ENCODE assay signal across 18 cellular contexts in the genomic region with DNA sequence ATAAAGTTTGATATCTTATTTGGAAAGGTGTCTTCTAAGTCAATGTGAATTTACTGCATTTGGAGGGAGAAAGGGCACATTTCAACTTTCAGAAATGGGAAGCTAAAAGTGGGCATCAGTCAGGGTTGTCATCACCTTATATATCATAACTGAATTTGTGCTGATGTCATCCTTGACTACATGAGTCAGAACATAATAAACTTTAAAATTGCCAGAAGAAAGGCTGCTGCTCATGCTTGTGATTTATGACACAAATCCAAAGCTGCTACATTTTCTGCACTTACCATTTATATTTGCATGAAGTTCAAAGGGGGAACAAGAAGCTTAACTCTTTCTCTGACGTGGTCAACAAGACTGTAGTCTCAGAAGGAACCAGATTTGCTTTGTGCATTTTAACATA.
"Had no signal": no experiment of that assay in that cellular context is flagged by ENCODE, and none has a peak within 500 bp of the region (broad histone marks: within the 10 kb centered on the region; RNA-seq: fewer than 3 reads in every experiment).

No MANE protein-coding gene starts in this region.

- H3K4me3 Mint-ChIP-seq: activated naive CD4-positive, alpha-beta T cell treated with anti-CD3 and anti-CD28 coated beads, Interleukin-2, amount 50 U/mL, for 24 hours; central memory CD8-positive, alpha-beta T cell; memory B cell; natural killer cell had no signal

- H2AFZ ChIP-seq: hepatocyte had no signal

- H3K4me3 ChIP-seq: body of pancreas, gastrocnemius medialis, hepatocyte, left ventricle myocardium inferior, skin epidermis, transverse colon had no signal

- H3K4me2 ChIP-seq: hepatocyte had no signal

- H3K36me3 Mint-ChIP-seq: activated naive CD4-positive, alpha-beta T cell treated with anti-CD3 and anti-CD28 coated beads, Interleukin-2, amount 50 U/mL, for 24 hours; memory B cell; natural killer cell had no signal

- H3K36me3 ChIP-seq: gastrocnemius medialis, left ventricle myocardium inferior, transverse colon had no signal

- H3K9me3 ChIP-seq: body of pancreas, gastrocnemius medialis, transverse colon had no signal

- H3K9me3 Mint-ChIP-seq: activated naive CD4-positive, alpha-beta T cell treated with anti-CD3 and anti-CD28 coated beads, Interleukin-2, amount 50 U/mL, for 24 hours; central memory CD8-positive, alpha-beta T cell; natural killer cell had no signal

- H3K27me3 Mint-ChIP-seq: activated naive CD4-positive, alpha-beta T cell treated with anti-CD3 and anti-CD28 coated beads, Interleukin-2, amount 50 U/mL, for 24 hours had no signal

- H3K4me1 Mint-ChIP-seq: central memory CD8-positive, alpha-beta T cell; memory B cell; natural killer cell had no signal

- H3K27ac Mint-ChIP-seq: activated naive CD4-positive, alpha-beta T cell treated with anti-CD3 and anti-CD28 coated beads, Interleukin-2, amount 50 U/mL, for 24 hours; memory B cell; natural killer cell had no signal

- ATAC-seq: body of pancreas, gastrocnemius medialis, natural killer cell had no signal

- H3K79me2 ChIP-seq: hepatocyte had no signal

- H3K27ac ChIP-seq: body of pancreas, gastrocnemius medialis, hepatocyte, left ventricle myocardium inferior, skin epidermis, transverse colon had no signal

- H3K4me1 ChIP-seq: body of pancreas, gastrocnemius medialis, left ventricle myocardium inferior, transverse colon had no signal

- DNase-seq: activated CD4-positive, alpha-beta T cell treated with anti-CD3 and anti-CD28 coated beads for 4 hours; activated CD8-positive, alpha-beta memory T cell treated with anti-CD3 and anti-CD28 coated beads for 24 hours; amniotic stem cell; body of pancreas; cortex of kidney; effector CD8-positive, alpha-beta T cell; gastrocnemius medialis; kidney; left ventricle myocardium inferior; natural killer cell; posterior cingulate gyrus; T1000; transverse colon had no signal

- H3K27me3 ChIP-seq: body of pancreas, gastrocnemius medialis, hepatocyte, transverse colon had no signal
